14 cellular contexts compared by ENCODE assay signal in the genomic region with DNA sequence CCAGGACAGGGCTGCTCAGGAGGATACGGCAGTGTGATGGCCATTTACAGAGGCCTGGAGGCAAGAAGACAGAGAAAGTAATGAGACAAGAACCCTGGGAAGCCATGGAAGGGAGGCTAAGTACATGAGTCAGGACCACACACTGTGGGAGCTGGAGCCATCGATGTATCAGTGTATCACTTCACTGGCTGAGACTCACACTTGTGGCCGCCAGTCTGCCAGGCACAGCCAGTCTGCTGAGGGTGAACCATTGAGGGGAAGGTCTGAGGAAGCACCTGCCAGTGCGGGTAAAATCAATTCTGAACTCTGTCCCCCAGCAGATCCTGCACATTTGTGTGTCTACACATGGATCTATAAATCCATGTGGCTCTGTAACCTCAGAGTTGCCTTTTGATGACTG.
"Had no signal": no experiment of that assay in that cellular context is flagged by ENCODE, and none has a peak within 500 bp of the region (broad histone marks: within the 10 kb centered on the region; RNA-seq: fewer than 3 reads in every experiment).

No MANE protein-coding gene starts in this region.

- H3K27ac Mint-ChIP-seq: activated naive CD4-positive, alpha-beta T cell treated with anti-CD3 and anti-CD28 coated beads, Interleukin-2, amount 10 ng/mL, durations not matched to agents 7 days and 5 days; activated T-helper 17 cell treated with anti-CD3 and anti-CD28 coated beads, Interleukin-2, amount 50 U/mL, for 72 hours; brain; dendritic cell treated with granulocyte-macrophage colony-stimulating factor and Interleukin-4, amounts not matched to agents 40 ng/mL and 50 ng/mL, for 4 days; effector memory CD8-positive, alpha-beta T cell; immature natural killer cell; naive thymus-derived CD4-positive, alpha-beta T cell; stimulated activated effector memory CD8-positive, alpha-beta T cell treated with anti-CD3 and anti-CD28 coated beads, Interleukin-12 subunit alpha, Interleukin-12 subunit beta, amount 100 ng/mL, for 72 hours; T-cell had no signal

- H3K4me1 Mint-ChIP-seq: activated naive CD4-positive, alpha-beta T cell treated with anti-CD3 and anti-CD28 coated beads, Interleukin-2, amount 10 ng/mL, durations not matched to agents 7 days and 5 days; activated T-helper 17 cell treated with anti-CD3 and anti-CD28 coated beads, Interleukin-2, amount 50 U/mL, for 72 hours; naive thymus-derived CD4-positive, alpha-beta T cell; stimulated activated effector memory CD8-positive, alpha-beta T cell treated with anti-CD3 and anti-CD28 coated beads, Interleukin-12 subunit alpha, Interleukin-12 subunit beta, amount 100 ng/mL, for 72 hours; T-cell had no signal

- H3K9ac ChIP-seq: parathyroid adenoma had no signal

- H3K4me3 Mint-ChIP-seq: activated naive CD4-positive, alpha-beta T cell treated with anti-CD3 and anti-CD28 coated beads, Interleukin-2, amount 10 ng/mL, durations not matched to agents 7 days and 5 days; activated T-helper 17 cell treated with anti-CD3 and anti-CD28 coated beads, Interleukin-2, amount 50 U/mL, for 72 hours; brain; dendritic cell treated with granulocyte-macrophage colony-stimulating factor and Interleukin-4, amounts not matched to agents 40 ng/mL and 50 ng/mL, for 4 days; effector memory CD8-positive, alpha-beta T cell; immature natural killer cell; naive thymus-derived CD4-positive, alpha-beta T cell; stimulated activated effector memory CD8-positive, alpha-beta T cell treated with anti-CD3 and anti-CD28 coated beads, Interleukin-12 subunit alpha, Interleukin-12 subunit beta, amount 100 ng/mL, for 72 hours; T-cell had no signal

- H2AFZ ChIP-seq: parathyroid adenoma had no signal

- ATAC-seq: activated T-helper 17 cell treated with anti-CD3 and anti-CD28 coated beads, Interleukin-2, amount 50 U/mL, for 72 hours; effector memory CD8-positive, alpha-beta T cell; naive thymus-derived CD4-positive, alpha-beta T cell; stimulated activated effector memory CD8-positive, alpha-beta T cell treated with anti-CD3 and anti-CD28 coated beads, Interleukin-12 subunit alpha, Interleukin-12 subunit beta, amount 100 ng/mL, for 72 hours; T-cell had no signal

- H3K9me3 Mint-ChIP-seq: stimulated activated effector memory CD8-positive, alpha-beta T cell treated with anti-CD3 and anti-CD28 coated beads, Interleukin-12 subunit alpha, Interleukin-12 subunit beta, amount 100 ng/mL, for 72 hours had no signal

- H3K27ac ChIP-seq: epithelial cell of prostate, parathyroid adenoma had no signal

- H3K36me3 Mint-ChIP-seq: activated naive CD4-positive, alpha-beta T cell treated with anti-CD3 and anti-CD28 coated beads, Interleukin-2, amount 10 ng/mL, durations not matched to agents 7 days and 5 days; stimulated activated effector memory CD8-positive, alpha-beta T cell treated with anti-CD3 and anti-CD28 coated beads, Interleukin-12 subunit alpha, Interleukin-12 subunit beta, amount 100 ng/mL, for 72 hours; T-cell had no signal

- H3K4me1 ChIP-seq: parathyroid adenoma had no signal

- DNase-seq: activated naive CD4-positive, alpha-beta T cell treated with anti-CD3 and anti-CD28 coated beads, Interleukin-2, amount 10 ng/mL, durations not matched to agents 7 days and 5 days; effector memory CD8-positive, alpha-beta T cell; foreskin melanocyte; immature natural killer cell; mammary epithelial cell; naive thymus-derived CD4-positive, alpha-beta T cell; T-cell; T-helper 9 cell had no signal
